1 cellular context compared by ENCODE assay signal in the genomic region with DNA sequence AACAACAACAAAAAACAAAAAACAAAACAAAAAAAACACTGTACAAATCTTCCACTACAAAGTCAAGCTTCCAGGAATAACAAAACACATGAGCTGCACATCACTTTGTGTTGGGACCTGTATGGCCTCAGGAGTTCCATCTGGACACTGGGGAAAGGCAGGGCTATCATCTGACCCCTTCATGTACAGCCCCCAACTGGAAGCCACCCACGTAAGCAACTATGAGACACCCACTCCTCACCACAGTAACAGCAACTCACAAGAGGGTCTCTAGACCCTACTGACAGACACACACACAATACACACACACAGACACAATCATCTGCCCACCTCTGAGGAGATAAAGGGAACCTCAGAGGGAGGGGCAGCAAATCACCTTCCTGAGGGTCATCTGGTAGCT.
TF ChIP-seq lines count a peak whose summit lies in the region.

No MANE protein-coding gene starts in this region.

TF ChIP-seq in K562, 482 proteins besides CTCF, POLR2A, EP300 and RAD21 (continued from another document):
- TF ChIP-seq CBFA2T3 (IDR thresholded peaks at IDR 0.05), result no peak
